9 cellular contexts compared by ENCODE assay signal in genomic region chr11:2826679-2827056, GRCh38. TPM values are rescaled to one million over a fixed set of nuclear protein-coding genes. Genes with fewer than 3 reads are reported as not detected.
A peak's percentile ranks its signal among the peaks of the same experiment; 100 is the strongest.
DNase-seq lines count a peak whose midpoint lies in the region; ATAC-seq and TF ChIP-seq lines count a peak whose summit lies in the region.
"Had no signal": no experiment of that assay in that cellular context is flagged by ENCODE, and none has a peak within 500 bp of the region (broad histone marks: within the 10 kb centered on the region; RNA-seq: fewer than 3 reads in every experiment).

No MANE protein-coding gene starts in this region.

- in situ Hi-C loops in Panc1 (cut with HindIII; ENCODE audit: low pct_unique_long_range_greater_than_20kb, low sequenced_read_pairs), result no loop called here

- BruUV-seq in Panc1 (replicated peaks; lab: Mats Ljungman, UMichigan), result no TSS peak

- no peak overlapping the region for H3K4me3 ChIP-seq in Panc1 (ENCODE audit: low read depth in 2 of 2, low read length in 2 of 2)
- no peak overlapping the region for H3K4me3 ChIP-seq in fibroblast of lung (replicated peaks in 1 of 4; ENCODE audit: control extremely low read depth in 1 of 4, insufficient read depth in 1 of 4, low read depth in 3 of 4, low read length in 4 of 4)
- no peak overlapping the region for H3K4me3 ChIP-seq in WERI-Rb-1 (ENCODE audit: low read depth, low read length)

- H3K4me1 ChIP-seq in Panc1 (ENCODE audit: control insufficient read depth, insufficient read depth, low read length) (peaks cover 8% of the 10 kb centered on the region), fibroblast of lung (ENCODE audit: control insufficient read depth, extremely low read depth, insufficient read depth, low read length) (peaks cover 20% of the 10 kb centered on the region)

- H3K27ac Mint-ChIP-seq in osteocyte (ENCODE audit: unreplicated experiment), result peak overlapping the region; percentile 48

- no peaks in the 10 kb centered on the region for H3K79me2 ChIP-seq in fibroblast of lung (ENCODE audit: control insufficient read depth, insufficient read depth, low read length)

- no peaks in the 10 kb centered on the region for H4K20me1 ChIP-seq in fibroblast of lung (ENCODE audit: control insufficient read depth, extremely low read depth, insufficient read depth, low read length)

- no peak overlapping the region for H3K4me3 Mint-ChIP-seq in osteocyte (ENCODE audit: unreplicated experiment)

- H3K9me3 ChIP-seq in Panc1 (ENCODE audit: control insufficient read depth, insufficient read depth, low read depth, low read length) (peaks cover 19% of the 10 kb centered on the region; the same call in 1 of the 2 replicates), fibroblast of lung (ENCODE audit: control insufficient read depth, insufficient read depth, low read depth, low read length) (no peaks in the 10 kb centered on the region), WERI-Rb-1 (ENCODE audit: severe bottlenecking) (peaks cover 5% of the 10 kb centered on the region)

- H3K4me1 Mint-ChIP-seq in osteocyte (ENCODE audit: unreplicated experiment), result peaks cover 32% of the 10 kb centered on the region

- POLR2A ChIA-PET in Panc1 (lab: Charles Lee), result no interaction called here

- peaks cover 11% of the 10 kb centered on the region for H3K36me3 Mint-ChIP-seq in osteocyte (ENCODE audit: unreplicated experiment)

- H3K9me3 Mint-ChIP-seq in osteocyte (ENCODE audit: unreplicated experiment), result peaks cover 35% of the 10 kb centered on the region

- CTCF ChIA-PET in Panc1 (lab: Charles Lee), result no interaction called here

- no peaks in the 10 kb centered on the region for H3K27me3 Mint-ChIP-seq in osteocyte (ENCODE audit: unreplicated experiment)

- TF ChIP-seq CTCF in Panc1 (IDR thresholded peaks at IDR 0.05), result no peak
- no peak for TF ChIP-seq CTCF in fibroblast of lung (conservative IDR thresholded peaks at IDR 0.05 in 1 of 2, IDR thresholded peaks at IDR 0.05 in 1 of 2; ENCODE audit: low read depth in 1 of 2, low read length in 2 of 2)
- no peak for TF ChIP-seq CTCF in osteocyte (IDR thresholded peaks at IDR 0.05)
- no peak for TF ChIP-seq CTCF in WERI-Rb-1 (IDR thresholded peaks at IDR 0.05; ENCODE audit: low read depth, low read length)

- no peak overlapping the region for H3K4me2 ChIP-seq in fibroblast of lung (ENCODE audit: extremely low read depth, insufficient read depth, low read length)

- peak overlapping the region; percentile 17 for H2AFZ ChIP-seq in fibroblast of lung (ENCODE audit: low read length)

- peak; percentile 29 for ATAC-seq in Panc1
- no peak for ATAC-seq in GM21528 (IDR thresholded peaks at IDR 0.05; ENCODE audit: low FRiP score, unreplicated experiment)
- ATAC-seq in HG03139 (IDR thresholded peaks at IDR 0.05; ENCODE audit: unreplicated experiment), result no peak

- H3K27me3 ChIP-seq in Panc1 (ENCODE audit: control insufficient read depth, insufficient read depth, low read length) (no peaks in the 10 kb centered on the region), fibroblast of lung (ENCODE audit: control insufficient read depth, insufficient read depth, low read length) (no peaks in the 10 kb centered on the region), WERI-Rb-1 (ENCODE audit: insufficient read depth, low read depth, severe bottlenecking) (no peaks in the 10 kb centered on the region)

- peak overlapping the region; percentile 65 for H3K9ac ChIP-seq in fibroblast of lung (ENCODE audit: insufficient read depth, low read length)

- H3K36me3 ChIP-seq in Panc1 (ENCODE audit: control insufficient read depth, insufficient read depth, low read length) (no peaks in the 10 kb centered on the region), fibroblast of lung (ENCODE audit: control insufficient read depth, insufficient read depth, low read length) (no peaks in the 10 kb centered on the region), WERI-Rb-1 (no peaks in the 10 kb centered on the region)

- DNase-seq in A172 (ENCODE audit: low spot score), result peak; percentile 15
- no peak for DNase-seq in Panc1 (ENCODE audit: low read depth, low spot score)
- DNase-seq in fibroblast of lung (ENCODE audit: low read depth in 2 of 2), result no peak
- DNase-seq in osteocyte (ENCODE audit: extremely low spot score, unreplicated experiment), result no peak
- no peak for DNase-seq in ureter (ENCODE audit: low spot score)
- DNase-seq in WERI-Rb-1, result no peak
- DNase-seq: NCI-H1930 had no signal

- H3K27ac ChIP-seq in Panc1 (ENCODE audit: low read length), result no peak overlapping the region
- peak overlapping the region; percentile 84 for H3K27ac ChIP-seq in fibroblast of lung (ENCODE audit: insufficient read depth, low read length)
- no peak overlapping the region; the same call in 1 of the 2 replicates for H3K27ac ChIP-seq in WERI-Rb-1

- intact Hi-C loops in Panc1 (cut with micrococcal nuclease; ENCODE audit: unreplicated experiment), result no loop called here

RNA-seq across cellular contexts. Expression of gene CDKN1C, which starts 58.9 kb away (rescaled TPM):
- 32.5 and 40.5 TPM in 2 replicates for total RNA-seq in A172 (2014; rRNA removed; shearing (Covaris generic))
- total RNA-seq in Panc1 (2021; ENCODE audit: unreplicated experiment) (4.6 TPM), fibroblast of lung (31.1 and 31.5 TPM in 2 replicates), osteocyte (18.1 and 19.2 TPM in 2 replicates), ureter (21.5 TPM)
- 10.9 TPM for polyA plus RNA-seq in Panc1 (2012; ENCODE audit: insufficient read length)
- polyA plus RNA-seq in fibroblast of lung, result 5.2 and 8.6 TPM in 2 replicates
- 9.0 and 12.6 TPM in 2 replicates for polyA plus RNA-seq in fibroblast of lung (2012)
- 1.1 and 2.5 TPM in 2 replicates for polyA minus RNA-seq in fibroblast of lung (ENCODE audit: low replicate concordance)
